Comparison of ENCODE assay signal across 30 cellular contexts in genomic region chr2:46096272-46096671, GRCh38.
DNase-seq lines count a peak whose midpoint lies in the region; ATAC-seq, FAIRE-seq and TF ChIP-seq lines count a peak whose summit lies in the region.
"Had no signal": no experiment of that assay in that cellular context is flagged by ENCODE, and none has a peak within 500 bp of the region (broad histone marks: within the 10 kb centered on the region; RNA-seq: fewer than 3 reads in every experiment).

No MANE protein-coding gene starts in this region.

- H3K27ac ChIP-seq in SK-N-SH (ENCODE audit: low read depth in 2 of 2, low read length in 1 of 2) (no peak overlapping the region; a peak in 1 of 4 replicates), K562 (ENCODE audit: extremely low read depth, low read depth, low read length) (no peak overlapping the region), thyroid gland (peak overlapping the region in 2 of 3 donors; percentile 51 to 98), body of pancreas (no peak overlapping the region), lower lobe of right lung (no peak overlapping the region)

- H3K27me3 ChIP-seq in SK-N-SH (ENCODE audit: insufficient read depth), result no peaks in the 10 kb centered on the region
- H3K27me3 ChIP-seq in K562 (ENCODE audit: control insufficient read depth in 2 of 2, insufficient read depth in 2 of 2, low read length in 2 of 2), result peaks cover 14 to 18% of the 10 kb centered on the region in 2 experiments
- no peaks in the 10 kb centered on the region for H3K27me3 ChIP-seq in thyroid gland
- H3K27me3 ChIP-seq in body of pancreas, result no peaks in the 10 kb centered on the region
- no peaks in the 10 kb centered on the region for H3K27me3 ChIP-seq in lower lobe of right lung (ENCODE audit: low read depth)

- H3K4me3 Mint-ChIP-seq in endothelial cell (ENCODE audit: unreplicated experiment), result no peak overlapping the region
- H3K4me3 Mint-ChIP-seq: activated B cell treated with CpG ODN at 0.5 μM for 24 hours; activated CD4-positive, alpha-beta memory T cell treated with anti-CD3 and anti-CD28 coated beads for 36 hours; activated naive CD8-positive, alpha-beta T cell treated with anti-CD3 and anti-CD28 coated beads, Interleukin-2, amount 10 ng/mL, durations not matched to agents 7 days and 5 days; CD4-positive, alpha-beta memory T cell; IgD-negative memory B cell; immature natural killer cell; naive thymus-derived CD8-positive, alpha-beta T cell; stimulated activated naive CD8-positive, alpha-beta T cell treated with anti-CD3 and anti-CD28 coated beads, Interleukin-15, Interleukin-2, amounts not matched to agents 100 ng/mL and 50 ng/mL, for 24 hours had no signal

- CTCF ChIA-PET in SK-N-SH (lab: Yijun Ruan, JAX), result no interaction called here
- CTCF ChIA-PET in K562 (lab: Yijun Ruan, JAX; ENCODE audit: low intra/inter-chr PET ratio), result no interaction called here

- ATAC-seq in SK-N-SH treated with all-trans-retinoic acid at 6 μM for 48 hours (no peak), K562 (no peak), body of pancreas (no peak), lower lobe of right lung (no peak)
- ATAC-seq: left lobe of liver; naive thymus-derived CD8-positive, alpha-beta T cell; Right ventricle myocardium inferior had no signal

- no peak for FAIRE-seq in K562 (lab: Jason Lieb, UNC)
- FAIRE-seq: A204.1, endothelial cell of umbilical vein, H54 had no signal

- no TSS peak for BruUV-seq in K562 (replicated peaks; lab: Mats Ljungman, UMichigan)

- H3K9me3 ChIP-seq in SK-N-SH, result peaks cover 5% of the 10 kb centered on the region; the same call in 1 of the 2 replicates
- no peaks in the 10 kb centered on the region for H3K9me3 ChIP-seq in K562 (replicated peaks; ENCODE audit: control insufficient read depth, insufficient read depth, low read depth, low read length)
- no peaks in the 10 kb centered on the region for H3K9me3 ChIP-seq in thyroid gland
- H3K9me3 ChIP-seq in body of pancreas, result no peaks in the 10 kb centered on the region
- no peaks in the 10 kb centered on the region for H3K9me3 ChIP-seq in lower lobe of right lung

- H3F3A ChIP-seq in SK-N-SH (replicated peaks; ENCODE audit: insufficient read depth), result peaks cover 22% of the 10 kb centered on the region

- H2AFZ ChIP-seq in SK-N-SH (ENCODE audit: low read depth) (no peak overlapping the region), K562 (ENCODE audit: low read depth, low read length) (no peak overlapping the region)

- no peaks in the 10 kb centered on the region for H3K9me3 Mint-ChIP-seq in endothelial cell (ENCODE audit: unreplicated experiment)
- H3K9me3 Mint-ChIP-seq: activated B cell treated with CpG ODN at 0.5 μM for 24 hours, IgD-negative memory B cell, immature natural killer cell had no signal

- intact Hi-C loops in K562 (cut with micrococcal nuclease), result no loop called here
- intact Hi-C loops in thyroid gland (cut with DNase I), result no loop called here
- intact Hi-C loops in body of pancreas (cut with DNase I), result no loop called here
- intact Hi-C loops in lower lobe of right lung (cut with DNase I), result no loop called here

- H3K4me2 ChIP-seq in SK-N-SH (no peak overlapping the region), K562 (ENCODE audit: insufficient read depth, low read length) (no peak overlapping the region)

- TF ChIP-seq EP300 in SK-N-SH (IDR thresholded peaks at IDR 0.05; ENCODE audit: borderline replicate concordance in 1 of 2, low read depth in 1 of 2, low read length in 1 of 2) (no peak), K562 (IDR thresholded peaks at IDR 0.05; ENCODE audit: low read length) (no peak)

- TF ChIP-seq POLR2A in K562 (conservative IDR thresholded peaks at IDR 0.05) (no peak), thyroid gland (IDR thresholded peaks at IDR 0.05) (no peak), body of pancreas (IDR thresholded peaks at IDR 0.05) (no peak)

- H3K9ac ChIP-seq in SK-N-SH, result no peak overlapping the region
- no peak overlapping the region for H3K9ac ChIP-seq in K562 (ENCODE audit: insufficient read depth in 1 of 2, low read depth in 2 of 2, low read length in 2 of 2)

- H3K27ac Mint-ChIP-seq in endothelial cell (ENCODE audit: unreplicated experiment), result no peak overlapping the region
- H3K27ac Mint-ChIP-seq: activated B cell treated with CpG ODN at 0.5 μM for 24 hours; activated CD4-positive, alpha-beta memory T cell treated with anti-CD3 and anti-CD28 coated beads for 36 hours; activated naive CD8-positive, alpha-beta T cell treated with anti-CD3 and anti-CD28 coated beads, Interleukin-2, amount 10 ng/mL, durations not matched to agents 7 days and 5 days; CD4-positive, alpha-beta memory T cell; IgD-negative memory B cell; immature natural killer cell; naive thymus-derived CD8-positive, alpha-beta T cell; stimulated activated naive CD8-positive, alpha-beta T cell treated with anti-CD3 and anti-CD28 coated beads, Interleukin-15, Interleukin-2, amounts not matched to agents 100 ng/mL and 50 ng/mL, for 24 hours had no signal

- H3K9me2 ChIP-seq in SK-N-SH, result no peaks in the 10 kb centered on the region

- TF ChIP-seq CTCF in SK-N-SH (IDR thresholded peaks at IDR 0.05), result no peak
- no peak for TF ChIP-seq CTCF in K562 (IDR thresholded peaks at IDR 0.05 in 2 of 3, conservative IDR thresholded peaks at IDR 0.05 in 1 of 3; ENCODE audit: insufficient read depth in 2 of 3, low read depth in 1 of 3, low read length in 3 of 3)
- TF ChIP-seq CTCF in thyroid gland (IDR thresholded peaks at IDR 0.05), result no peak
- TF ChIP-seq CTCF in endothelial cell (IDR thresholded peaks at IDR 0.05; ENCODE audit: unreplicated experiment), result no peak
- no peak for TF ChIP-seq CTCF in body of pancreas (IDR thresholded peaks at IDR 0.05)
- no peak for TF ChIP-seq CTCF in lower lobe of right lung (IDR thresholded peaks at IDR 0.05)

- DNase-seq in SK-N-SH (no peak), MV-4-11 (lab: John Stamatoyannopoulos, UW) (peak; percentile 65), K562 (ENCODE audit: extremely low read depth in 1 of 4, low spot score in 3 of 4) (no peak), thyroid gland (no peak), endothelial cell (ENCODE audit: low spot score) (no peak), body of pancreas (no peak), lower lobe of right lung (no peak)
- DNase-seq: activated B cell treated with CpG ODN at 0.5 μM for 24 hours; activated CD4-positive, alpha-beta memory T cell treated with anti-CD3 and anti-CD28 coated beads for 36 hours; activated effector memory CD4-positive, alpha-beta T cell treated with anti-CD3 and anti-CD28 coated beads, Interleukin-2, amount 50 U/mL, for 16 hours; activated naive CD8-positive, alpha-beta T cell treated with anti-CD3 and anti-CD28 coated beads, Interleukin-2, amount 10 ng/mL, durations not matched to agents 7 days and 5 days; AML-193; CD4-positive, alpha-beta memory T cell; cerebellar nuclear complex; hypothalamus; immature natural killer cell; naive thymus-derived CD8-positive, alpha-beta T cell; NCI-H1417; NCI-H2081; NCI-H345; nucleus accumbens; T-helper 9 cell had no signal

- POLR2A ChIA-PET in SK-N-SH (lab: Yijun Ruan, JAX) (no interaction called here), K562 (lab: Yijun Ruan, JAX) (no interaction called here)

- H4K20me1 ChIP-seq in SK-N-SH (ENCODE audit: insufficient read depth), result no peaks in the 10 kb centered on the region
- H4K20me1 ChIP-seq in K562 (replicated peaks; ENCODE audit: control insufficient read depth, insufficient read depth, low read length), result no peaks in the 10 kb centered on the region; the same call in 1 of the 2 replicates

- H3K4me3 ChIP-seq in SK-N-SH (ENCODE audit: low read depth in 2 of 2, low read length in 1 of 2) (no peak overlapping the region), K562 (no peak overlapping the region), thyroid gland (replicated peaks in 1 of 3) (no peak overlapping the region), body of pancreas (no peak overlapping the region), lower lobe of right lung (no peak overlapping the region)

- H3K36me3 ChIP-seq in SK-N-SH (replicated peaks in 1 of 2; ENCODE audit: control insufficient read depth in 1 of 2, insufficient read depth in 2 of 2, low read length in 1 of 2) (peaks cover 22 to 38% of the 10 kb centered on the region in 2 experiments), K562 (ENCODE audit: control insufficient read depth, insufficient read depth, low read length) (no peaks in the 10 kb centered on the region), thyroid gland (no peaks in the 10 kb centered on the region), body of pancreas (replicated peaks in 1 of 2; ENCODE audit: insufficient read depth in 1 of 2, low read depth in 2 of 2) (no peaks in the 10 kb centered on the region), lower lobe of right lung (no peaks in the 10 kb centered on the region)

- no peaks in the 10 kb centered on the region for H3K9me1 ChIP-seq in K562 (ENCODE audit: control insufficient read depth, insufficient read depth, low read length)

- TF ChIP-seq RAD21 in SK-N-SH (IDR thresholded peaks at IDR 0.05; ENCODE audit: low read length) (no peak), K562 (CRISPR knock-in tag; conservative IDR thresholded peaks at IDR 0.05 in 1 of 2, IDR thresholded peaks at IDR 0.05 in 1 of 2) (no peak)

- H3K27me3 Mint-ChIP-seq in endothelial cell (ENCODE audit: unreplicated experiment), result no peaks in the 10 kb centered on the region
- H3K27me3 Mint-ChIP-seq: activated B cell treated with CpG ODN at 0.5 μM for 24 hours; activated CD4-positive, alpha-beta memory T cell treated with anti-CD3 and anti-CD28 coated beads for 36 hours; activated naive CD8-positive, alpha-beta T cell treated with anti-CD3 and anti-CD28 coated beads, Interleukin-2, amount 10 ng/mL, durations not matched to agents 7 days and 5 days; CD4-positive, alpha-beta memory T cell; IgD-negative memory B cell; naive thymus-derived CD8-positive, alpha-beta T cell; stimulated activated naive CD8-positive, alpha-beta T cell treated with anti-CD3 and anti-CD28 coated beads, Interleukin-15, Interleukin-2, amounts not matched to agents 100 ng/mL and 50 ng/mL, for 24 hours had no signal

- 81% methylated on average over 1 of the region's 1 CpG for WGBS in SK-N-SH (ENCODE audit: low lambda C conversion rate)
- 0% methylated on average over 1 of the region's 1 CpG for WGBS in K562 (ENCODE audit: insufficient coverage, low coverage, missing lambda C conversion rate)
- 93 to 95% methylated on average over 1 of the region's 1 CpG for WGBS in thyroid gland, 2 donors
- 77 to 89% methylated on average over 1 of the region's 1 CpG for WGBS in body of pancreas, 2 donors

- peaks cover 0 to 16% of the 10 kb centered on the region in 2 experiments; a peak in 2 of 4 replicates for H3K4me1 ChIP-seq in SK-N-SH (ENCODE audit: control insufficient read depth in 1 of 2, insufficient read depth in 2 of 2, low read depth in 1 of 2, low read length in 1 of 2)
- H3K4me1 ChIP-seq in K562 (replicated peaks in 1 of 2; ENCODE audit: control insufficient read depth in 2 of 2, insufficient read depth in 2 of 2, low read length in 2 of 2), result peaks cover 0 to 8% of the 10 kb centered on the region in 2 experiments; a peak in 1 of 5 replicates
- peaks cover 22 to 37% of the 10 kb centered on the region in 2 donors for H3K4me1 ChIP-seq in thyroid gland
- no peaks in the 10 kb centered on the region for H3K4me1 ChIP-seq in body of pancreas
- peaks cover 37% of the 10 kb centered on the region for H3K4me1 ChIP-seq in lower lobe of right lung

- peaks cover 12% of the 10 kb centered on the region for H3K36me3 Mint-ChIP-seq in endothelial cell (ENCODE audit: low read depth, unreplicated experiment)

- H3K79me2 ChIP-seq in SK-N-SH (ENCODE audit: insufficient read depth), result peaks cover 13% of the 10 kb centered on the region; the same call in 1 of the 2 replicates
- H3K79me2 ChIP-seq in K562 (ENCODE audit: control insufficient read depth, insufficient read depth, low read length), result no peaks in the 10 kb centered on the region

- in situ Hi-C loops in K562 (cut with MboI), result no loop called here

- H3K4me1 Mint-ChIP-seq in endothelial cell (ENCODE audit: unreplicated experiment), result peaks cover 12% of the 10 kb centered on the region
- H3K4me1 Mint-ChIP-seq: activated B cell treated with CpG ODN at 0.5 μM for 24 hours; CD4-positive, alpha-beta memory T cell; IgD-negative memory B cell; immature natural killer cell; naive thymus-derived CD8-positive, alpha-beta T cell had no signal

Comparison
In these comparisons a context has a peak if more than half of its experiments do, and no peak if none do; other contexts are left out.
1. H3K27ac ChIP-seq: peak in thyroid gland (2 of 3); none in SK-N-SH (0 of 2), K562 (single experiment), body of pancreas (0 of 4) and lower lobe of right lung (single experiment).
2. Of the 27 proteins assayed by ChIP-seq in both K562 and SK-N-SH: peak only in K562: none; only in SK-N-SH: NFIC and TEAD4; in both: JUND; in neither: 24.